Comparison of ENCODE assay signal across 21 cellular contexts in the genomic region with DNA sequence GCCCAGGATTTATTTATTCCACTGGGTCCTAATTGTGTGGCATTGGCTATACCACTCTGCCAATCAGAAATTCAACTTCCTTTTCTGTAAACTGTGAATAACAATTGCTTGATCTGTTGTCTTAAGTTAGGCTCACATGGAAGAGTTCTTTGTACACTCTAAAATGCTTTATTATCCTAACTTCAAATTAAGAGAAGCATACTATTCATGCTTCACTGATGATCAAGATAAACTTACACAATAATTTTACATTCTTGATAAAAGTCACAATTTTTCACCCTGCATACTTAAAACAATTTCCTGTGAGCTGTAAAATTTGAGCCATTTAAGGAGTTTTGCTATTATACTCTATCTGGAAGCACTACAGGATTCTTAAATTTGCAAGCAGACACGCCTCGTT.
"Had no signal": no experiment of that assay in that cellular context is flagged by ENCODE, and none has a peak within 500 bp of the region (broad histone marks: within the 10 kb centered on the region; RNA-seq: fewer than 3 reads in every experiment).

No MANE protein-coding gene starts in this region.

- H3K4me1 Mint-ChIP-seq: immature natural killer cell, naive B cell, nephron had no signal

- H3K9me3 ChIP-seq: colonic mucosa, gastroesophageal sphincter, pancreas, psoas muscle had no signal

- H3K27me3 Mint-ChIP-seq: naive B cell had no signal

- H3K36me3 ChIP-seq: colonic mucosa, gastroesophageal sphincter, pancreas had no signal

- H3K9me3 Mint-ChIP-seq: endodermal cell, nephron had no signal

- H3K27ac Mint-ChIP-seq: endodermal cell, immature natural killer cell, naive B cell had no signal

- H3K27me3 ChIP-seq: colonic mucosa, gastroesophageal sphincter had no signal

- H3K36me3 Mint-ChIP-seq: immature natural killer cell, naive B cell had no signal

- H3K4me3 ChIP-seq: colonic mucosa, gastroesophageal sphincter, lung, pancreas, psoas muscle, skin epidermis had no signal

- H3K4me1 ChIP-seq: colonic mucosa, gastroesophageal sphincter, psoas muscle had no signal

- H3K4me3 Mint-ChIP-seq: endodermal cell, immature natural killer cell, naive B cell, nephron had no signal

- ATAC-seq: gastroesophageal sphincter, left colon, left ventricle myocardium superior, pancreas, psoas muscle, sciatic nerve had no signal

- H3K27ac ChIP-seq: colonic mucosa, gastroesophageal sphincter, pancreas, psoas muscle, skin epidermis had no signal

- DNase-seq: cerebellar nuclear complex; colonic mucosa; effector CD4-positive, alpha-beta T cell; endodermal cell; glutamatergic neuron; immature natural killer cell; left colon; left ventricle myocardium superior; mesenchymal stem cell; naive B cell; occipital lobe; pancreas; psoas muscle; retina; stimulated activated CD4-positive, alpha-beta T cell treated with anti-CD3 and anti-CD28 coated beads, Interleukin-2, amount 100 ng/mL, for 48 hours; stimulated activated naive CD4-positive, alpha-beta T cell treated with Interleukin-2 at 50 U/mL for 16 hours had no signal
